In genomic region chr22:27258773-27259172, GRCh38 we compare ENCODE assay signal across 14 cellular contexts.
"Had no signal": no experiment of that assay in that cellular context is flagged by ENCODE, and none has a peak within 500 bp of the region (broad histone marks: within the 10 kb centered on the region; RNA-seq: fewer than 3 reads in every experiment).

No MANE protein-coding gene starts in this region.

- H3K4me3 ChIP-seq: colonic mucosa, lung, psoas muscle, upper lobe of left lung had no signal

- H3K27me3 Mint-ChIP-seq: T-helper 17 cell had no signal

- H3K4me1 ChIP-seq: colonic mucosa, foreskin keratinocyte, psoas muscle had no signal

- DNase-seq: activated CD4-positive, alpha-beta T cell treated with anti-CD3 and anti-CD28 coated beads, Interleukin-2, amount 50 U/mL, for 48 hours; colonic mucosa; foreskin keratinocyte; left cardiac atrium; naive thymus-derived CD4-positive, alpha-beta T cell; psoas muscle; stimulated activated naive CD4-positive, alpha-beta T cell treated with Interleukin-2 at 50 U/mL for 16 hours; T-helper 17 cell had no signal

- H3K4me3 Mint-ChIP-seq: naive thymus-derived CD4-positive, alpha-beta T cell; T-helper 17 cell had no signal

- H3K27me3 ChIP-seq: colonic mucosa, foreskin keratinocyte, upper lobe of left lung had no signal

- H3K27ac Mint-ChIP-seq: naive thymus-derived CD4-positive, alpha-beta T cell; T-helper 17 cell had no signal

- H3K36me3 ChIP-seq: colonic mucosa, upper lobe of left lung had no signal

- H3K9me3 ChIP-seq: colonic mucosa had no signal

- H3K4me1 Mint-ChIP-seq: T-helper 17 cell had no signal

- H3K27ac ChIP-seq: colonic mucosa, foreskin keratinocyte, psoas muscle, upper lobe of left lung had no signal

- FAIRE-seq: endothelial cell of umbilical vein, TTC549 had no signal

- ATAC-seq: activated CD4-positive, CD25-positive, alpha-beta regulatory T cell treated with anti-CD3 and anti-CD28 coated beads, Interleukin-2, amount 50 U/mL, for 24 hours; foreskin keratinocyte; left cardiac atrium; naive thymus-derived CD4-positive, alpha-beta T cell; psoas muscle; sciatic nerve; T-helper 17 cell had no signal
